Comparison of ENCODE assay signal across 18 cellular contexts in genomic region chr11:19891050-19891449, GRCh38.
DNase-seq lines count a peak whose midpoint lies in the region; ATAC-seq and TF ChIP-seq lines count a peak whose summit lies in the region.
"Had no signal": no experiment of that assay in that cellular context is flagged by ENCODE, and none has a peak within 500 bp of the region (broad histone marks: within the 10 kb centered on the region; RNA-seq: fewer than 3 reads in every experiment).

No MANE protein-coding gene starts in this region.

- TF ChIP-seq EP300 in upper lobe of left lung (IDR thresholded peaks at IDR 0.05), result no peak

- H3K9me3 ChIP-seq in ascending aorta (no peaks in the 10 kb centered on the region), upper lobe of left lung (no peaks in the 10 kb centered on the region)
- H3K9me3 ChIP-seq: Peyer's patch had no signal

- H3K27me3 Mint-ChIP-seq in HFFc6 (ENCODE audit: insufficient read depth), result peaks cover 2% of the 10 kb centered on the region; the same call in 1 of the 2 replicates
- H3K27me3 Mint-ChIP-seq in nephron (ENCODE audit: low read depth), result peaks cover 8% of the 10 kb centered on the region

- H3K4me3 ChIP-seq in ascending aorta (no peak overlapping the region), upper lobe of left lung (no peak overlapping the region)
- H3K4me3 ChIP-seq: Peyer's patch, SK-N-MC had no signal

- H3K4me1 ChIP-seq in ascending aorta, result peaks cover 7 to 17% of the 10 kb centered on the region in 2 donors
- peaks cover 0 to 4% (median 0%) of the 10 kb centered on the region in 4 donors for H3K4me1 ChIP-seq in upper lobe of left lung
- H3K4me1 ChIP-seq: Peyer's patch had no signal

- peak overlapping the region; percentile 60; the same call in 1 of the 2 replicates for H3K27ac Mint-ChIP-seq in HFFc6
- H3K27ac Mint-ChIP-seq in nephron, result peak overlapping the region in 2 of 3 experiments; percentile 9 to 16

- no peak for ATAC-seq in upper lobe of left lung (ENCODE audit: low FRiP score in 2 of 2)

- TF ChIP-seq POLR2A in upper lobe of left lung (IDR thresholded peaks at IDR 0.05), result no peak

- no peaks in the 10 kb centered on the region for H3K27me3 ChIP-seq in ascending aorta
- H3K27me3 ChIP-seq in upper lobe of left lung, result no peaks in the 10 kb centered on the region
- H3K27me3 ChIP-seq: Peyer's patch had no signal

- H3K9me3 Mint-ChIP-seq in HFFc6, result no peaks in the 10 kb centered on the region
- H3K9me3 Mint-ChIP-seq in nephron, result peaks cover 3% of the 10 kb centered on the region

- DNase-seq in HFFc6, result peak; percentile 25
- DNase-seq in ascending aorta (ENCODE audit: low spot score in 2 of 2), result no peak
- no peak for DNase-seq in upper lobe of left lung
- DNase-seq in anterior cingulate cortex (lab: John Stamatoyannopoulos, UW), result no peak
- DNase-seq in NCI-H2081 (lab: John Stamatoyannopoulos, UW), result no peak
- DNase-seq in activated effector memory CD4-positive, alpha-beta T cell treated with Interleukin-2 at 50 U/mL for 16 hours, result no peak
- DNase-seq: DMS79, NCI-H1092 treated with DMSO at 0.1 percent for 48 hours, NCI-H146, NCI-H2029 treated with DMSO at 0.1 percent for 48 hours, NCI-H446 treated with DMSO at 0.1 percent for 48 hours, NCI-H69, Peyer's patch, Right ventricle myocardium superior had no signal

- no peak for TF ChIP-seq CTCF in HFFc6 (IDR thresholded peaks at IDR 0.05)
- TF ChIP-seq CTCF in ascending aorta (IDR thresholded peaks at IDR 0.05), result no peak
- TF ChIP-seq CTCF in nephron (IDR thresholded peaks at IDR 0.05; ENCODE audit: unreplicated experiment in 3 of 3), result no peak
- TF ChIP-seq CTCF in upper lobe of left lung (IDR thresholded peaks at IDR 0.05), result no peak

- peaks cover 37 to 78% of the 10 kb centered on the region in 2 donors for H3K36me3 ChIP-seq in ascending aorta
- H3K36me3 ChIP-seq in upper lobe of left lung, result peaks cover 0 to 8% (median 2%) of the 10 kb centered on the region in 4 donors
- H3K36me3 ChIP-seq: Peyer's patch had no signal

- intact Hi-C loops in ascending aorta (cut with DNase I), result no loop called here

- H3K4me3 Mint-ChIP-seq in HFFc6 (no peak overlapping the region), nephron (no peak overlapping the region)

- H3K4me1 Mint-ChIP-seq in HFFc6 (ENCODE audit: low read depth), result peaks cover 56% of the 10 kb centered on the region
- peaks cover 15% of the 10 kb centered on the region for H3K4me1 Mint-ChIP-seq in nephron

- peaks cover 59% of the 10 kb centered on the region for H3K36me3 Mint-ChIP-seq in HFFc6 (ENCODE audit: low read depth)
- no peaks in the 10 kb centered on the region for H3K36me3 Mint-ChIP-seq in nephron (ENCODE audit: low read depth)

- peak overlapping the region; percentile 46 to 66 for H3K27ac ChIP-seq in ascending aorta
- no peak overlapping the region for H3K27ac ChIP-seq in upper lobe of left lung
- H3K27ac ChIP-seq: C4-2B, HL-60, Peyer's patch, SK-N-MC had no signal

Comparison
In these comparisons a context has a peak if more than half of its experiments do, and no peak if none do; other contexts are left out.
1. H3K27ac ChIP-seq: peak in ascending aorta (2 of 2); none in upper lobe of left lung (0 of 4).